In genomic region chr13:20901668-20902437, GRCh38 we compare ENCODE assay signal across 8 cellular contexts. TPM values are rescaled to one million over a fixed set of nuclear protein-coding genes. Genes with fewer than 3 reads are reported as not detected.
DNase-seq lines count a peak whose midpoint lies in the region; ATAC-seq, FAIRE-seq and TF ChIP-seq lines count a peak whose summit lies in the region.

No MANE protein-coding gene starts in this region.

- intact Hi-C loops in activated T-helper 2 cell treated with anti-CD3 and anti-CD28 coated beads, Interferon-gamma antibody, Interleukin-2, Interleukin-4, amounts not matched to agents 10 μg/mL and 5 μg/mL and 100 μg/mL, durations not matched to agents 14 hours and 24 hours and 36 hours (cut with micrococcal nuclease) = loop anchor here (2.0 to 5.0 kb wide), 2 partner anchors 129 to 945 kb away; partner anchors contain the start of genes EEF1AKMT1 and ZMYM2
- intact Hi-C loops in pancreas (cut with DNase I) = no loop called here

- peak overlapping the region; percentile 84 to 91 (median 88) for H3K27ac ChIP-seq in pancreas

- peak overlapping the region; percentile 91 for H3K27ac Mint-ChIP-seq in activated T-helper 2 cell treated with anti-CD3 and anti-CD28 coated beads, Interferon-gamma antibody, Interleukin-2, Interleukin-4, amounts not matched to agents 10 μg/mL and 5 μg/mL and 100 μg/mL, durations not matched to agents 14 hours and 24 hours and 36 hours

- no peaks in the 10 kb centered on the region for H3K27me3 ChIP-seq in pancreas

- peak; percentile 26 for TF ChIP-seq POLR2A in GM18526 (IDR thresholded peaks at IDR 0.05; ENCODE audit: extremely low read depth, insufficient read length)

- H3K36me3 ChIP-seq in pancreas = no peaks in the 10 kb centered on the region

- peak overlapping the region; percentile 96 for H3K4me3 Mint-ChIP-seq in activated T-helper 2 cell treated with anti-CD3 and anti-CD28 coated beads, Interferon-gamma antibody, Interleukin-2, Interleukin-4, amounts not matched to agents 10 μg/mL and 5 μg/mL and 100 μg/mL, durations not matched to agents 14 hours and 24 hours and 36 hours (ENCODE audit: low read depth)

- DNase-seq in AML-193 (lab: John Stamatoyannopoulos, UW) (peak; percentile 61 to 72), NCI-H748 (lab: John Stamatoyannopoulos, UW; ENCODE audit: unreplicated experiment) (peak; percentile 76), glomerular visceral epithelial cell (ENCODE audit: extremely low spot score) (peak; percentile 39), pancreas (peak; percentile 34 to 64 (median 45)), NCI-H2029 treated with DMSO at 0.1 percent for 48 hours (lab: John Stamatoyannopoulos, UW) (no peak)
- peak; percentile 23 for DNase-seq in activated T-helper 2 cell treated with anti-CD3 and anti-CD28 coated beads, Interferon-gamma antibody, Interleukin-2, Interleukin-4, amounts not matched to agents 10 μg/mL and 5 μg/mL and 100 μg/mL, durations not matched to agents 14 hours and 24 hours and 36 hours (ENCODE audit: low spot score)

- no peak for TF ChIP-seq CTCF in pancreas (IDR thresholded peaks at IDR 0.05)

- no peak for FAIRE-seq in pancreas (lab: Jason Lieb, UNC)

- no peaks in the 10 kb centered on the region for H3K9me3 Mint-ChIP-seq in activated T-helper 2 cell treated with anti-CD3 and anti-CD28 coated beads, Interferon-gamma antibody, Interleukin-2, Interleukin-4, amounts not matched to agents 10 μg/mL and 5 μg/mL and 100 μg/mL, durations not matched to agents 14 hours and 24 hours and 36 hours

- no peaks in the 10 kb centered on the region for H3K27me3 Mint-ChIP-seq in activated T-helper 2 cell treated with anti-CD3 and anti-CD28 coated beads, Interferon-gamma antibody, Interleukin-2, Interleukin-4, amounts not matched to agents 10 μg/mL and 5 μg/mL and 100 μg/mL, durations not matched to agents 14 hours and 24 hours and 36 hours (ENCODE audit: low read depth)

- peaks cover 0 to 14% (median 11%) of the 10 kb centered on the region in 3 donors for H3K4me1 ChIP-seq in pancreas

- 2% methylated on average over 20 to 21 of the region's 21 CpGs for WGBS in pancreas, 2 donors

- H3K4me3 ChIP-seq in pancreas = peak overlapping the region; percentile 92 to 95 (median 95)

- H3K36me3 Mint-ChIP-seq in activated T-helper 2 cell treated with anti-CD3 and anti-CD28 coated beads, Interferon-gamma antibody, Interleukin-2, Interleukin-4, amounts not matched to agents 10 μg/mL and 5 μg/mL and 100 μg/mL, durations not matched to agents 14 hours and 24 hours and 36 hours (ENCODE audit: low read depth) = peaks cover 29% of the 10 kb centered on the region

- no peaks in the 10 kb centered on the region for H3K9me3 ChIP-seq in pancreas

- H3K4me1 Mint-ChIP-seq in activated T-helper 2 cell treated with anti-CD3 and anti-CD28 coated beads, Interferon-gamma antibody, Interleukin-2, Interleukin-4, amounts not matched to agents 10 μg/mL and 5 μg/mL and 100 μg/mL, durations not matched to agents 14 hours and 24 hours and 36 hours (ENCODE audit: low read depth) = peaks cover 25% of the 10 kb centered on the region

- ATAC-seq in HG03039 (IDR thresholded peaks at IDR 0.05; ENCODE audit: unreplicated experiment) (peak; percentile 21), pancreas (peak; percentile 69 to 79 (median 74))

RNA-seq across cellular contexts. Expression of gene XPO4, which starts 0.7 kb away (rescaled TPM):
- total RNA-seq in activated T-helper 2 cell treated with anti-CD3 and anti-CD28 coated beads, Interferon-gamma antibody, Interleukin-2, Interleukin-4, amounts not matched to agents 10 μg/mL and 5 μg/mL and 100 μg/mL, durations not matched to agents 14 hours and 24 hours and 36 hours = 25.5 and 28.0 TPM in 2 replicates
- total RNA-seq in pancreas = 1 to 10 TPM; 4.7 to 9.0 (median 5.9) TPM
- 1 to 10 TPM; 2.4 to 3.7 TPM for polyA plus RNA-seq in pancreas
